2 cellular contexts compared by ENCODE assay signal in genomic region chr1:100359139-100359538, GRCh38.
TF ChIP-seq lines count a peak whose summit lies in the region.

No MANE protein-coding gene starts in this region.

TF ChIP-seq in GM12878, 131 proteins besides CTCF, POLR2A, EP300 and RAD21:
- TF ChIP-seq HCFC1 (IDR thresholded peaks at IDR 0.05; ENCODE audit: low read length) (no peak), CREB1 (IDR thresholded peaks at IDR 0.05; ENCODE audit: low read depth) (no peak), USF1 (IDR thresholded peaks at IDR 0.05; ENCODE audit: borderline replicate concordance, extremely low read length, insufficient read depth, low read depth, low read length) (no peak), CREM (IDR thresholded peaks at IDR 0.05; ENCODE audit: low read depth) (no peak), JUNB (IDR thresholded peaks at IDR 0.05) (no peak), SMAD5 (IDR thresholded peaks at IDR 0.05; ENCODE audit: low read depth) (no peak), ZNF687 (IDR thresholded peaks at IDR 0.05) (no peak)

TF ChIP-seq in WTC11, 78 proteins besides CTCF, POLR2A, EP300 and RAD21:
- TF ChIP-seq ZMAT4 (CRISPR knock-in tag; IDR thresholded peaks at IDR 0.05) (no peak), USF2 (CRISPR knock-in tag; IDR thresholded peaks at IDR 0.05) (no peak), CDX4 (CRISPR knock-in tag; IDR thresholded peaks at IDR 0.05; ENCODE audit: borderline replicate concordance) (no peak), ESRRA (CRISPR knock-in tag; IDR thresholded peaks at IDR 0.05; ENCODE audit: borderline replicate concordance) (no peak), ZNF121 (CRISPR knock-in tag; IDR thresholded peaks at IDR 0.05) (no peak)
TF ChIP-seq in WTC11: peak in this region for 0.
